13 cellular contexts compared by ENCODE assay signal in the genomic region with DNA sequence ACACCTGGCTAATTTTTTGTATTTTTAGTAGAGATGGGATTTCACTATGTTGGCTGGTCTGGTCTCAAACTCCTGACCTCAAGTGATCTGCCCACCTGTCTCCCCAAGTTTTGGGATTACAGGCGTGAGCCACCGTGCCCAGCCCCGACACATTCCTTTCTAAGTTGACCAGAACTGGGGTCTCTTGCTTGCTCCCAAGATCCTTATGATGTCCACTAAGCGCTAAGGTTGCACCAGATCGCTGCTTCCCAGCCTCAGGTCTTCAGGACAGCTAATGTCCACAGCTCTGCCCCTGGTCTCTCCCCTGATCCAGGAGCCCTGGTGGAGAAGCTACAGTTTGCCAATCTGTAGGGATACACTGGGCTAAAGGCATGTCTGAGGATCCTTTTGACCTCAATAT. TPM values are rescaled to one million over a fixed set of nuclear protein-coding genes. Genes with fewer than 3 reads are reported as not detected.
DNase-seq lines count a peak whose midpoint lies in the region; ATAC-seq and TF ChIP-seq lines count a peak whose summit lies in the region.
"Had no signal": no experiment of that assay in that cellular context is flagged by ENCODE, and none has a peak within 500 bp of the region (broad histone marks: within the 10 kb centered on the region; RNA-seq: fewer than 3 reads in every experiment).

No MANE protein-coding gene starts in this region.

- no peak for DNase-seq in activated T-cell treated with anti-CD3 and anti-CD28 coated beads, Interleukin-2, amount 50 U/mL, for 72 hours
- DNase-seq in activated T-cell treated with anti-CD3 and anti-CD28 coated beads, Interleukin-2, amount 50 U/mL, for 48 hours: no peak
- DNase-seq in mesenchymal stem cell (no peak), tibial artery (no peak), KBM-7 (no peak)
- DNase-seq: left colon, NCI-H1436 treated with DMSO at 0.1 percent for 48 hours, NCI-H226, thyroid gland had no signal

- H3K9me3 ChIP-seq in mesenchymal stem cell (ENCODE audit: control insufficient read depth, low read length) (no peaks in the 10 kb centered on the region), tibial artery (no peaks in the 10 kb centered on the region)
- H3K9me3 ChIP-seq: thyroid gland had no signal

- H3K9ac ChIP-seq in mesenchymal stem cell (ENCODE audit: low read length): no peak overlapping the region

- no peak overlapping the region for H3K4me3 ChIP-seq in mesenchymal stem cell (ENCODE audit: insufficient read depth in 1 of 2, low read depth in 1 of 2, low read length in 2 of 2)
- H3K4me3 ChIP-seq in tibial artery: no peak overlapping the region
- H3K4me3 ChIP-seq: hepatocyte, thyroid gland had no signal

- peak overlapping the region; percentile 90 for H3K27ac Mint-ChIP-seq in activated T-cell treated with anti-CD3 and anti-CD28 coated beads, Interleukin-2, amount 50 U/mL, for 72 hours
- H3K27ac Mint-ChIP-seq in activated T-helper 17 cell treated with anti-CD3 and anti-CD28 coated beads, Interleukin-2, amount 50 U/mL, for 72 hours: peak overlapping the region; percentile 98

- over 99% methylated on average over 5 of the region's 5 CpGs for WGBS in mesenchymal stem cell

- H3K23ac ChIP-seq in mesenchymal stem cell (ENCODE audit: low read length in 2 of 2): no peak overlapping the region

- no peaks in the 10 kb centered on the region for H3K27me3 ChIP-seq in mesenchymal stem cell (ENCODE audit: control insufficient read depth in 1 of 2, insufficient read depth in 1 of 2, low read length in 2 of 2)
- no peaks in the 10 kb centered on the region for H3K27me3 ChIP-seq in tibial artery
- H3K27me3 ChIP-seq: hepatocyte, thyroid gland had no signal

- intact Hi-C loops in tibial artery (cut with DNase I; ENCODE audit: low total_unique reads): no loop called here

- H4K8ac ChIP-seq in mesenchymal stem cell (ENCODE audit: low read length): no peak overlapping the region

- H3K27me3 Mint-ChIP-seq in activated T-cell treated with anti-CD3 and anti-CD28 coated beads, Interleukin-2, amount 50 U/mL, for 72 hours (ENCODE audit: low read depth): no peaks in the 10 kb centered on the region
- no peaks in the 10 kb centered on the region for H3K27me3 Mint-ChIP-seq in activated T-helper 17 cell treated with anti-CD3 and anti-CD28 coated beads, Interleukin-2, amount 50 U/mL, for 72 hours

- H3K14ac ChIP-seq in mesenchymal stem cell (ENCODE audit: low read length in 2 of 2): no peak overlapping the region

- H2AFZ ChIP-seq in mesenchymal stem cell (ENCODE audit: low read depth, low read length): no peak overlapping the region
- H2AFZ ChIP-seq: hepatocyte had no signal

- peak overlapping the region; percentile 66 to 74 for H3K4me3 Mint-ChIP-seq in activated T-cell treated with anti-CD3 and anti-CD28 coated beads, Interleukin-2, amount 50 U/mL, for 72 hours
- peak overlapping the region; percentile 82 for H3K4me3 Mint-ChIP-seq in activated T-helper 17 cell treated with anti-CD3 and anti-CD28 coated beads, Interleukin-2, amount 50 U/mL, for 72 hours

- peak overlapping the region; percentile 28 to 31 for H3K18ac ChIP-seq in mesenchymal stem cell (ENCODE audit: low read depth in 1 of 2, low read length in 2 of 2)

- no peaks in the 10 kb centered on the region for H3K9me3 Mint-ChIP-seq in activated T-cell treated with anti-CD3 and anti-CD28 coated beads, Interleukin-2, amount 50 U/mL, for 72 hours
- H3K9me3 Mint-ChIP-seq in activated T-helper 17 cell treated with anti-CD3 and anti-CD28 coated beads, Interleukin-2, amount 50 U/mL, for 72 hours: no peaks in the 10 kb centered on the region

- no peak for TF ChIP-seq CTCF in tibial artery (IDR thresholded peaks at IDR 0.05)

- in situ Hi-C loops in KBM-7 (cut with MboI; ENCODE audit: low pct_unique_long_range_greater_than_20kb, low sequenced_read_pairs): no loop called here

- H3K36me3 ChIP-seq in mesenchymal stem cell (ENCODE audit: control insufficient read depth in 1 of 2, insufficient read depth in 2 of 2, low read depth in 1 of 2, low read length in 2 of 2): peaks cover 2 to 7% of the 10 kb centered on the region in 2 experiments
- H3K36me3 ChIP-seq in tibial artery: peaks cover 0 to 2% (median 0%) of the 10 kb centered on the region in 3 donors

- no peak overlapping the region for H2AK5ac ChIP-seq in mesenchymal stem cell (ENCODE audit: low read length, severe bottlenecking)

- H3K36me3 Mint-ChIP-seq in activated T-cell treated with anti-CD3 and anti-CD28 coated beads, Interleukin-2, amount 50 U/mL, for 72 hours (ENCODE audit: insufficient read depth in 2 of 2): peaks cover 0 to 12% of the 10 kb centered on the region in 2 donors
- H3K36me3 Mint-ChIP-seq in activated T-helper 17 cell treated with anti-CD3 and anti-CD28 coated beads, Interleukin-2, amount 50 U/mL, for 72 hours (ENCODE audit: low read depth): peaks cover 35% of the 10 kb centered on the region

- H3K4me2 ChIP-seq in mesenchymal stem cell (ENCODE audit: low read length, poor library complexity, severe bottlenecking): no peak overlapping the region
- H3K4me2 ChIP-seq: hepatocyte had no signal

- ATAC-seq in activated T-cell treated with anti-CD3 and anti-CD28 coated beads, Interleukin-2, amount 50 U/mL, for 72 hours (replicated peaks in 1 of 2): no peak
- no peak for ATAC-seq in activated T-helper 17 cell treated with anti-CD3 and anti-CD28 coated beads, Interleukin-2, amount 50 U/mL, for 72 hours (replicated peaks)
- ATAC-seq in GM18867 (IDR thresholded peaks at IDR 0.05; ENCODE audit: unreplicated experiment) (no peak), GM19351 (IDR thresholded peaks at IDR 0.05; ENCODE audit: unreplicated experiment) (no peak)

- H3K4me1 ChIP-seq in mesenchymal stem cell (ENCODE audit: control insufficient read depth, insufficient read depth, low read depth, low read length) (peaks cover 45% of the 10 kb centered on the region), tibial artery (peaks cover 0 to 67% (median 60%) of the 10 kb centered on the region in 4 donors)

- H2BK5ac ChIP-seq in mesenchymal stem cell (ENCODE audit: low read depth, low read length, poor library complexity, severe bottlenecking): no peak overlapping the region

- peak overlapping the region in 1 of 2 experiments; percentile 23 for H2BK12ac ChIP-seq in mesenchymal stem cell (ENCODE audit: low read length in 2 of 2)

- peaks cover 85% of the 10 kb centered on the region for H3K4me1 Mint-ChIP-seq in activated T-cell treated with anti-CD3 and anti-CD28 coated beads, Interleukin-2, amount 50 U/mL, for 72 hours (ENCODE audit: low read depth)
- peaks cover 62% of the 10 kb centered on the region for H3K4me1 Mint-ChIP-seq in activated T-helper 17 cell treated with anti-CD3 and anti-CD28 coated beads, Interleukin-2, amount 50 U/mL, for 72 hours

- H2BK15ac ChIP-seq in mesenchymal stem cell (ENCODE audit: low read depth, poor library complexity, severe bottlenecking): peak overlapping the region; percentile 30

- H3K27ac ChIP-seq in mesenchymal stem cell (ENCODE audit: low read length, poor library complexity, severe bottlenecking) (no peak overlapping the region), tibial artery (peak overlapping the region; percentile 17 to 78)
- H3K27ac ChIP-seq: hepatocyte had no signal

- peaks cover 28% of the 10 kb centered on the region for H3K79me1 ChIP-seq in mesenchymal stem cell (replicated peaks; ENCODE audit: low read length, poor library complexity, severe bottlenecking)

- peak overlapping the region; percentile 43 for H4K91ac ChIP-seq in mesenchymal stem cell (ENCODE audit: low read length)

- H2BK120ac ChIP-seq in mesenchymal stem cell (ENCODE audit: low read depth, low read length): no peak overlapping the region

- peak overlapping the region; percentile 9 to 40 for H3K4ac ChIP-seq in mesenchymal stem cell (ENCODE audit: low read depth in 1 of 2, low read length in 2 of 2)

RNA-seq across cellular contexts. Expression of a gene that starts 29.5 kb away (rescaled TPM):
- 100 to 1,000 TPM; 119 to 165 TPM for total RNA-seq in activated T-cell treated with anti-CD3 and anti-CD28 coated beads, Interleukin-2, amount 50 U/mL, for 72 hours
- 10 to 100 TPM; 59.6 to 99.8 TPM for total RNA-seq in activated T-helper 17 cell treated with anti-CD3 and anti-CD28 coated beads, Interleukin-2, amount 50 U/mL, for 72 hours
- 52.8 TPM for polyA plus RNA-seq in mesenchymal stem cell (2013, experiment 1 of 2)
- polyA plus RNA-seq in mesenchymal stem cell (2013, experiment 2 of 2): 54.6 TPM

RNA-seq across cellular contexts. Expression of a gene that starts 35.7 kb away (rescaled TPM):
- 10 to 100 TPM; 12.8 to 16.2 TPM for total RNA-seq in activated T-cell treated with anti-CD3 and anti-CD28 coated beads, Interleukin-2, amount 50 U/mL, for 72 hours
- 1 to 10 TPM; 7.7 to 9.1 TPM for total RNA-seq in activated T-helper 17 cell treated with anti-CD3 and anti-CD28 coated beads, Interleukin-2, amount 50 U/mL, for 72 hours
- polyA plus RNA-seq in mesenchymal stem cell (2013, experiment 1 of 2): 1.9 TPM
- 1.7 TPM for polyA plus RNA-seq in mesenchymal stem cell (2013, experiment 2 of 2)
